Comparison of ENCODE assay signal across 8 cellular contexts in the genomic region with DNA sequence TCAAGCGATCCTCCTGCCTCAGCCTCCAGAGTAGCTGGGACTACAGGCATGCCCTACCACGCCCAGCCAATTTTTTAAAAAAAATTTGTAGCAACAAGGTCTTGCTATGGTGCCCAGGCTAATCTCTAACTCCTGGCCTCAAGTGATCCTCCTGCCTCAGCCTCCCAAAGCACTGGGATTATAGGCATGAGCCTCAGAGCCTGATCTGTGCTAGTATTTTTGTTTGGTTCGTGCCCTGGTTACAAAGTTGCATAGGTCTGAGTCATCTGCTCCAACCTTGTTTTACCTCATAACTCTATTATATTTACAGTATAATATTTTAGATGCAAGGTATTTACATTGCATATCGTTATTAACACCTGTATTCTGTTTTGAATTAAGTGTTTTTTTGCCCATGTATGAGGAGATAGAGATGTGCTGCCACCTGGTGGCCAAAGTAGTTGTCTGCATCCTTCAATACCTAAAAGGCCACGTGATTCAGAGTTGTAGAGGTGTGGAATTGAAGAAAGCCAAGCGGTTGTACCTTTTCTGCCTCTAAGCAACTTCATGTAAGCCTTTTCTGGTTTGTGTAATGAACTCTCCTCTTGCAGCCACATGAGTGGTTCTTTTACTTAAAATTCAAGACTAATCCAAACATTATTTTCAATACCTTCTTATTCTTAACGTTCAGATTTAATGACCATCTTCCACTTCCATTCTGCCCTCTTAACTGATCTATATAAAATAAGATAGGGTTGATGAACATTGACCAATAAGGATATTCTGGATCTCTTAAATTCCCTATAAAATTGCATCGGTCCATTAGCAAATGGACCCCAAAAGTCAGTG. TPM values are rescaled to one million over a fixed set of nuclear protein-coding genes. Genes with fewer than 3 reads are reported as not detected.
DNase-seq lines count a peak whose midpoint lies in the region; ATAC-seq and TF ChIP-seq lines count a peak whose summit lies in the region.

No MANE protein-coding gene starts in this region.

- no peaks in the 10 kb centered on the region for H3K9me3 ChIP-seq in SK-N-SH
- H3K9me3 ChIP-seq in psoas muscle, result no peaks in the 10 kb centered on the region
- no peaks in the 10 kb centered on the region for H3K9me3 ChIP-seq in aorta (ENCODE audit: control insufficient read depth, low read length)

- intact Hi-C loops in activated naive CD4-positive, alpha-beta T cell treated with anti-CD3 and anti-CD28 coated beads for 36 hours (cut with micrococcal nuclease), result loop anchor here (1.0 to 2.0 kb wide), 9 partner anchors 43 to 616 kb away; a partner anchor contains a TSS
- intact Hi-C loops in psoas muscle (cut with DNase I) (no loop called here), aorta (cut with DNase I) (loop anchor here in 1 of 2 donors (5.0 to 10.0 kb wide), 4 partner anchors 104 to 497 kb away; a partner anchor contains a TSS)

- POLR2A ChIA-PET in SK-N-SH (lab: Yijun Ruan, JAX), result interaction anchor here (1.6 kb wide), 1 partner anchor 104 kb away, joined by 3 read pairs; a partner anchor contains a TSS

- DNase-seq in DMS153 (lab: John Stamatoyannopoulos, UW), result peak; percentile 22
- peak; percentile 68 for DNase-seq in H4 (ENCODE audit: low spot score)
- DNase-seq in MV-4-11 (lab: John Stamatoyannopoulos, UW), result peak; percentile 59
- DNase-seq in SK-N-SH, result peak; percentile 49
- DNase-seq in activated naive CD4-positive, alpha-beta T cell treated with anti-CD3 and anti-CD28 coated beads for 36 hours, result peak; percentile 91
- DNase-seq in glomerular visceral epithelial cell (ENCODE audit: extremely low spot score), result peak; percentile 78
- DNase-seq in psoas muscle, result peak; percentile 61 to 70
- peak; percentile 74 to 79 for DNase-seq in aorta

- no peak overlapping the region for H2AFZ ChIP-seq in SK-N-SH (ENCODE audit: low read depth)

- CTCF ChIA-PET in SK-N-SH (lab: Yijun Ruan, JAX), result interaction anchor here (0.7 to 2.3 kb wide), 18 partner anchors 10 to 620 kb away, joined by 3 to 8 read pairs (median 3); no protein-coding TSS in a partner anchor
- CTCF ChIA-PET in activated naive CD4-positive, alpha-beta T cell treated with anti-CD3 and anti-CD28 coated beads for 36 hours (lab: Charles Lee), result interaction anchor here (0.7 to 1.5 kb wide), 11 partner anchors 12 to 497 kb away, joined by 3 to 9 read pairs (median 3); no protein-coding TSS in a partner anchor

- no peaks in the 10 kb centered on the region for H3K9me3 Mint-ChIP-seq in activated naive CD4-positive, alpha-beta T cell treated with anti-CD3 and anti-CD28 coated beads for 36 hours

- H3K36me3 ChIP-seq in SK-N-SH (replicated peaks in 1 of 2; ENCODE audit: control insufficient read depth in 1 of 2, insufficient read depth in 2 of 2, low read length in 1 of 2) (peaks cover 8 to 11% of the 10 kb centered on the region in 2 experiments), psoas muscle (ENCODE audit: insufficient read depth in 1 of 2, low read depth in 1 of 2) (no peaks in the 10 kb centered on the region), aorta (ENCODE audit: control insufficient read depth in 1 of 2, insufficient read depth in 2 of 2, low read length in 1 of 2) (no peaks in the 10 kb centered on the region)

- H3K9ac ChIP-seq in SK-N-SH, result no peak overlapping the region

- no peak for TF ChIP-seq EP300 in SK-N-SH (IDR thresholded peaks at IDR 0.05; ENCODE audit: borderline replicate concordance in 1 of 2, low read depth in 1 of 2, low read length in 1 of 2)

- H3K9me2 ChIP-seq in SK-N-SH, result no peaks in the 10 kb centered on the region

- H3K4me1 Mint-ChIP-seq in activated naive CD4-positive, alpha-beta T cell treated with anti-CD3 and anti-CD28 coated beads for 36 hours (ENCODE audit: low read depth), result peaks cover 15% of the 10 kb centered on the region

- H3K36me3 Mint-ChIP-seq in activated naive CD4-positive, alpha-beta T cell treated with anti-CD3 and anti-CD28 coated beads for 36 hours (ENCODE audit: low read depth), result peaks cover 15% of the 10 kb centered on the region

- H3K27me3 Mint-ChIP-seq in activated naive CD4-positive, alpha-beta T cell treated with anti-CD3 and anti-CD28 coated beads for 36 hours (ENCODE audit: low read depth), result no peaks in the 10 kb centered on the region

- peak; percentile 94 for TF ChIP-seq CTCF in SK-N-SH (IDR thresholded peaks at IDR 0.05)
- TF ChIP-seq CTCF in psoas muscle (IDR thresholded peaks at IDR 0.05), result peak; percentile 94

- no peak overlapping the region; a peak in 1 of 4 replicates for H3K4me3 ChIP-seq in SK-N-SH (ENCODE audit: low read depth in 2 of 2, low read length in 1 of 2)
- H3K4me3 ChIP-seq in psoas muscle, result no peak overlapping the region
- H3K4me3 ChIP-seq in aorta (ENCODE audit: low read length in 2 of 2), result no peak overlapping the region

- H3K4me3 Mint-ChIP-seq in activated naive CD4-positive, alpha-beta T cell treated with anti-CD3 and anti-CD28 coated beads for 36 hours, result no peak overlapping the region

- peak; percentile 46 to 87 (median 80) for ATAC-seq in psoas muscle
- ATAC-seq in aorta (ENCODE audit: low FRiP score), result peak; percentile 80

- 61% methylated on average over 8 of the region's 8 CpGs for WGBS in SK-N-SH (ENCODE audit: low lambda C conversion rate)
- WGBS in psoas muscle, 3 donors, result 48 to 62% (median 61%) methylated on average over 8 of the region's 8 CpGs
- 60 to 61% methylated on average over 8 of the region's 8 CpGs for WGBS in aorta, 2 donors

- H3K4me2 ChIP-seq in SK-N-SH, result no peak overlapping the region

- no peaks in the 10 kb centered on the region for H3K27me3 ChIP-seq in SK-N-SH (ENCODE audit: insufficient read depth)
- no peaks in the 10 kb centered on the region for H3K27me3 ChIP-seq in psoas muscle (ENCODE audit: insufficient read depth in 3 of 3, low read length in 2 of 3)
- no peaks in the 10 kb centered on the region for H3K27me3 ChIP-seq in aorta (ENCODE audit: control insufficient read depth in 1 of 2, insufficient read depth in 2 of 2, low read length in 1 of 2)

- no peaks in the 10 kb centered on the region for H3K79me2 ChIP-seq in SK-N-SH (ENCODE audit: insufficient read depth)

- no peaks in the 10 kb centered on the region for H3K4me1 ChIP-seq in SK-N-SH (ENCODE audit: control insufficient read depth in 1 of 2, insufficient read depth in 2 of 2, low read depth in 1 of 2, low read length in 1 of 2)
- H3K4me1 ChIP-seq in psoas muscle, result no peaks in the 10 kb centered on the region
- no peaks in the 10 kb centered on the region for H3K4me1 ChIP-seq in aorta (ENCODE audit: control insufficient read depth in 1 of 2, insufficient read depth in 2 of 2, low read length in 2 of 2)

- no peaks in the 10 kb centered on the region for H3F3A ChIP-seq in SK-N-SH (replicated peaks; ENCODE audit: insufficient read depth)

- peak overlapping the region; percentile 38 for H3K27ac Mint-ChIP-seq in activated naive CD4-positive, alpha-beta T cell treated with anti-CD3 and anti-CD28 coated beads for 36 hours

- peak; percentile 88 for TF ChIP-seq RAD21 in SK-N-SH (IDR thresholded peaks at IDR 0.05; ENCODE audit: low read length)

- no peaks in the 10 kb centered on the region for H4K20me1 ChIP-seq in SK-N-SH (ENCODE audit: insufficient read depth)

- no peak overlapping the region for H3K27ac ChIP-seq in SK-N-SH (ENCODE audit: low read depth in 2 of 2, low read length in 1 of 2)
- no peak overlapping the region for H3K27ac ChIP-seq in psoas muscle
- H3K27ac ChIP-seq in aorta (ENCODE audit: low read depth in 1 of 2, low read length in 2 of 2), result no peak overlapping the region

TF ChIP-seq in SK-N-SH, 30 proteins besides CTCF, POLR2A, EP300 and RAD21:
- TF ChIP-seq, protein P1, sequence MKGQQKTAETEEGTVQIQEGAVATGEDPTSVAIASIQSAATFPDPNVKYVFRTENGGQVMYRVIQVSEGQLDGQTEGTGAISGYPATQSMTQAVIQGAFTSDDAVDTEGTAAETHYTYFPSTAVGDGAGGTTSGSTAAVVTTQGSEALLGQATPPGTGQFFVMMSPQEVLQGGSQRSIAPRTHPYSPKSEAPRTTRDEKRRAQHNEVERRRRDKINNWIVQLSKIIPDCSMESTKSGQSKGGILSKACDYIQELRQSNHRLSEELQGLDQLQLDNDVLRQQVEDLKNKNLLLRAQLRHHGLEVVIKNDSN (IDR thresholded peaks at IDR 0.05; ENCODE audit: borderline replicate concordance, low read depth), result peak; percentile 89
- TF ChIP-seq RXRA (IDR thresholded peaks at IDR 0.05; ENCODE audit: borderline replicate concordance, low read depth) (no peak), SMC3 (IDR thresholded peaks at IDR 0.05; ENCODE audit: low read depth, low read length) (peak; percentile 69)
- TF ChIP-seq, protein P2, sequence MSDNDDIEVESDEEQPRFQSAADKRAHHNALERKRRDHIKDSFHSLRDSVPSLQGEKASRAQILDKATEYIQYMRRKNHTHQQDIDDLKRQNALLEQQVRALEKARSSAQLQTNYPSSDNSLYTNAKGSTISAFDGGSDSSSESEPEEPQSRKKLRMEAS (IDR thresholded peaks at IDR 0.05; ENCODE audit: low read depth), result peak; percentile 55; the same call in 1 of the 2 replicates
TF ChIP-seq in SK-N-SH: peak in this region for 3.

RNA-seq across cellular contexts. Expression of a gene that starts 19.9 kb away (rescaled TPM):
- 0.52 TPM in 1 of 2 replicates, not detected in the other for total RNA-seq in H4 (2014; rRNA removed; shearing (Covaris generic))
- 15.0 and 15.2 TPM in 2 replicates for polyA plus RNA-seq in SK-N-SH (2012; rRNA removed)
- 13.3 TPM in 2 replicates for polyA plus RNA-seq in SK-N-SH (2012; cell fraction: cytosol; rRNA removed)
- polyA plus RNA-seq in SK-N-SH (2012; cell fraction: nucleus; rRNA removed), result 16.6 and 25.4 TPM in 2 replicates
- total RNA-seq in activated naive CD4-positive, alpha-beta T cell treated with anti-CD3 and anti-CD28 coated beads for 36 hours, result 1 to 10 TPM; 1.2 to 1.7 TPM
- total RNA-seq in psoas muscle, result 1 to 10 TPM in 1 of 4 donors, not detected in 3; 1.2 TPM
- polyA plus RNA-seq in psoas muscle, result under 1 TPM in 2 of 3 donors, not detected in 1; 0.04 to 0.21 TPM
- total RNA-seq in aorta, result 1 to 10 TPM; 4.2 to 5.5 TPM
- polyA plus RNA-seq in aorta, result 1 to 10 TPM in 1 of 2 donors, not detected in 1; 3.4 TPM

Comparison
In these comparisons a context has a peak if more than half of its experiments do, and no peak if none do; other contexts are left out.
1. DNase-seq: peak in every context shown above with its lines; median percentile 91 in activated naive CD4-positive, alpha-beta T cell treated with anti-CD3 and anti-CD28 coated beads for 36 hours; 78 in glomerular visceral epithelial cell; 76 in aorta; 68 in H4; 66 in psoas muscle; 59 in MV-4-11; 49 in SK-N-SH; 22 in DMS153.